In the genomic region with DNA sequence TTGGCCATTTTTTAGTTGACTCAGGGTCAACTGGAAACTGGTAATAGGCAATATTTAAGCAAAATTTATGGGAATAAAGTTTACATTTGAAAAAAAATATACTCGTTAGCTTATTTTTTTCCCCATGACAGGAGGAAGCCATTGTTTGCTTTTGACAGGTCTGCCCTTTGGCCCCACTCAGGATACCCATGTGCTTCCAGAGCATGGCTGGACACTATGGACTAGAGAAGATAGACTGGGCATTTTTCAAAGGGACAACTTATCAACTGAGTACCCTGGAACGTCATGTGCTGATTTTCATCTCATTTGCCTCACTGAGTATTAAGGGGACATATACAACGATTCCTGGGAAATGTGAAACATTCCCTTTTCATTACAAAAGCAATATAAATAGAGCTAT, we compare ENCODE assay signal across 21 cellular contexts.
A peak's percentile ranks its signal among the peaks of the same experiment; 100 is the strongest.
DNase-seq lines count a peak whose midpoint lies in the region; ATAC-seq and TF ChIP-seq lines count a peak whose summit lies in the region.
"Had no signal": no experiment of that assay in that cellular context is flagged by ENCODE, and none has a peak within 500 bp of the region (broad histone marks: within the 10 kb centered on the region; RNA-seq: fewer than 3 reads in every experiment).

No MANE protein-coding gene starts in this region.

- DNase-seq in DMS53 (lab: John Stamatoyannopoulos, UW) (peak; percentile 48), DMS53 treated with DMSO at 0.1 percent for 48 hours (lab: John Stamatoyannopoulos, UW; ENCODE audit: unreplicated experiment) (no peak), left lobe of liver (ENCODE audit: low spot score) (no peak), right lobe of liver (no peak), gastrocnemius medialis (no peak)
- DNase-seq: 8988T; ACHN; BE2C; CD4-positive, alpha-beta memory T cell; CD4-positive, CD25-positive, alpha-beta regulatory T cell; CD8-positive, alpha-beta memory T cell; COR-L47; DMS 273 treated with DMSO at 0.1 percent for 48 hours; DMS153; DMS79; DND-41; EL; GDM1 had no signal

- peaks cover 0 to 11% (median 0%) of the 10 kb centered on the region in 4 donors for H3K4me1 ChIP-seq in right lobe of liver
- H3K4me1 ChIP-seq in gastrocnemius medialis: no peaks in the 10 kb centered on the region
- H3K4me1 ChIP-seq: BE2C, BLaER1 had no signal

- H3K27me3 ChIP-seq in right lobe of liver (no peaks in the 10 kb centered on the region), gastrocnemius medialis (no peaks in the 10 kb centered on the region)
- H3K27me3 ChIP-seq: BE2C, BLaER1 had no signal

- H3K9me3 ChIP-seq in right lobe of liver (no peaks in the 10 kb centered on the region), gastrocnemius medialis (no peaks in the 10 kb centered on the region)
- H3K9me3 ChIP-seq: BE2C, BLaER1 had no signal

- intact Hi-C loops in right lobe of liver (cut with DNase I) (no loop called here), gastrocnemius medialis (cut with DNase I; ENCODE audit: low total_unique reads) (no loop called here)

- WGBS in right lobe of liver (ENCODE audit: insufficient coverage, low coverage, low lambda C conversion rate, missing lambda C conversion rate): 38% methylated on average over 3 of the region's 3 CpGs

- TF ChIP-seq CTCF in right lobe of liver (IDR thresholded peaks at IDR 0.05) (no peak), gastrocnemius medialis (IDR thresholded peaks at IDR 0.05 in 4 of 5, conservative IDR thresholded peaks at IDR 0.05 in 1 of 5) (no peak)

- peak; percentile 56 for ATAC-seq in left lobe of liver
- ATAC-seq in right lobe of liver: peak; percentile 39 to 47 (median 42)
- no peak for ATAC-seq in GM18858 (IDR thresholded peaks at IDR 0.05; ENCODE audit: unreplicated experiment)
- no peak for ATAC-seq in gastrocnemius medialis
- ATAC-seq: GM12878 had no signal

- H3K36me3 ChIP-seq in right lobe of liver (no peaks in the 10 kb centered on the region), gastrocnemius medialis (no peaks in the 10 kb centered on the region)
- H3K36me3 ChIP-seq: BE2C, BLaER1 had no signal

- H3K4me3 ChIP-seq in right lobe of liver (no peak overlapping the region), gastrocnemius medialis (no peak overlapping the region)
- H3K4me3 ChIP-seq: BLaER1, GM12878 had no signal

- H3K27ac ChIP-seq in right lobe of liver (no peak overlapping the region), gastrocnemius medialis (no peak overlapping the region)
- H3K27ac ChIP-seq: BLaER1 had no signal

- in situ Hi-C loops in gastrocnemius medialis (cut with MboI; ENCODE audit: low sequenced_read_pairs in 4 of 4): no loop called here

- TF ChIP-seq POLR2A in right lobe of liver (IDR thresholded peaks at IDR 0.05): no peak
- no peak for TF ChIP-seq POLR2A in gastrocnemius medialis (IDR thresholded peaks at IDR 0.05)

Comparison
In these comparisons a context has a peak if more than half of its experiments do, and no peak if none do; other contexts are left out.
1. ATAC-seq: peak in left lobe of liver (single experiment) and right lobe of liver (4 of 4); none in GM18858 (single experiment) and gastrocnemius medialis (0 of 2).